In the genomic region with DNA sequence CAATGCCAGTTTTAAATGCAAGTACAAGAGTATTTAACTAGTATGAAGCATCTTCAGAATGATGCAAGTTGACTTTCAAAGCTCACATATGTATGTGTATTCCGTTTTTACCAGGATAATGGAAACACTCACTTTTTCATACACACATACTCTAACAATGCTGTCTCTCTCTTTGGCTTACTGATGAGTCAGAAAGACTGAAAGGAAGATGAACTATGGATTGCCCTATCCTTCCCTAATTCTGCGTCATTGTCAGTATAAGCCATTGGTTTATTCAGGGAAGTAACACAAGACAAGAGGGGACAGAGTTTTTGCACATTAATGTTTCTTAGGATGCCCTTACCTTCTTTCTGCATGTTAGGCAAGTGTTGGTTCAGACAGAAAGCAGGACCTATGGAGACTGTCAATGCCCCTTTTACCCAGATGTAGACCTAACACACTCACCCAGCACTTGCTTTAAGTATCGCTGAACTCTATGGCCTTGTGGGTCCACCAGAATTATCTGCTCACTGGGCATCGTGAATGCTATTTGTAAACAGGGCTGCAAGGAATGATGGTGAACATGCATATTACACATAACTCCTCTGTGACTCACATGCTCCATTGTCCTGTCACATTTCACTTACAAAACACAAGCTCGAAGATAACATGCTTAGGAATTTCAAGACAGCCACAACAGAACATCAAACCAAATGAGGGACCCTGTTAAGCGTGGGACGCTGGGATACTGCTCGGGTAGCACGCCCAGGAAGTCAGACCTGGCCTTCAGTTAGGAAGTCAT, we compare ENCODE assay signal across 22 cellular contexts. TPM values are rescaled to one million over a fixed set of nuclear protein-coding genes. Genes with fewer than 3 reads are reported as not detected.
DNase-seq lines count a peak whose midpoint lies in the region; ATAC-seq, FAIRE-seq and TF ChIP-seq lines count a peak whose summit lies in the region.
"Had no signal": no experiment of that assay in that cellular context is flagged by ENCODE, and none has a peak within 500 bp of the region (broad histone marks: within the 10 kb centered on the region; RNA-seq: fewer than 3 reads in every experiment).

No MANE protein-coding gene starts in this region.

- H2AK5ac ChIP-seq in IMR-90 (ENCODE audit: low read depth, low read length), result no peak overlapping the region

- H3K9me2 ChIP-seq in hepatocyte (replicated peaks; ENCODE audit: insufficient read depth) (no peaks in the 10 kb centered on the region), OCI-LY7 (ENCODE audit: insufficient read depth, low read length) (no peaks in the 10 kb centered on the region)

- no peak overlapping the region for H3K14ac ChIP-seq in IMR-90 (replicated peaks; ENCODE audit: low read depth, low read length)

- no peak overlapping the region for H3K4ac ChIP-seq in IMR-90 (ENCODE audit: low read depth, low read length)

- H2BK5ac ChIP-seq in IMR-90 (ENCODE audit: low read depth, low read length, poor library complexity, severe bottlenecking), result no peak overlapping the region

- CTCF ChIA-PET in IMR-90 (lab: Yijun Ruan, JAX), result interaction anchor here (0.7 to 1.4 kb wide), 4 partner anchors 10 to 21 kb away, joined by 3 to 4 read pairs (median 3); no protein-coding TSS in a partner anchor
- CTCF ChIA-PET in OCI-LY7 (lab: Charles Lee; ENCODE audit: unreplicated experiment), result no interaction called here

- DNase-seq in AG08395 (ENCODE audit: low spot score) (peak; percentile 26), IMR-90 (peak; percentile 68), astrocyte (ENCODE audit: low read depth) (peak; percentile 92), hepatocyte (ENCODE audit: low spot score) (peak; percentile 22), amygdala (lab: John Stamatoyannopoulos, UW) (no peak), NCI-H128 (lab: John Stamatoyannopoulos, UW; ENCODE audit: unreplicated experiment) (no peak), SJCRH30 (no peak), OCI-LY7 (ENCODE audit: low spot score) (no peak)
- DNase-seq: activated CD4-positive, alpha-beta T cell treated with anti-CD3 and anti-CD28 coated beads for 1 hour; GF-D8; H9; head of caudate nucleus; kidney glomerular epithelial cell; mucosa of descending colon; ovary; stimulated activated naive CD4-positive, alpha-beta T cell; upper lobe of right lung had no signal

- peak; percentile 5 for FAIRE-seq in astrocyte (lab: Jason Lieb, UNC)
- FAIRE-seq: RCC 7860 had no signal

- no TSS peak for BruUV-seq in IMR-90 (replicated peaks; lab: Mats Ljungman, UMichigan)
- no TSS peak for BruUV-seq in OCI-LY7 (replicated peaks; lab: Mats Ljungman, UMichigan)

- no peaks in the 10 kb centered on the region for H3K9me3 ChIP-seq in IMR-90 (ENCODE audit: control insufficient read depth, insufficient read depth, low read length)
- no peaks in the 10 kb centered on the region for H3K9me3 ChIP-seq in astrocyte (ENCODE audit: insufficient read depth, low read depth, low read length)
- no peaks in the 10 kb centered on the region for H3K9me3 ChIP-seq in hepatocyte (ENCODE audit: low read depth)
- no peaks in the 10 kb centered on the region for H3K9me3 ChIP-seq in SJCRH30 (replicated peaks)
- no peaks in the 10 kb centered on the region for H3K9me3 ChIP-seq in OCI-LY7 (ENCODE audit: low read length)
- H3K9me3 ChIP-seq: mucosa of descending colon, ovary, upper lobe of right lung had no signal

- no peaks in the 10 kb centered on the region for H4K20me1 ChIP-seq in IMR-90 (ENCODE audit: insufficient read depth, low read length)
- H4K20me1 ChIP-seq in astrocyte (ENCODE audit: insufficient read depth, low read length), result no peaks in the 10 kb centered on the region
- no peaks in the 10 kb centered on the region for H4K20me1 ChIP-seq in hepatocyte (ENCODE audit: insufficient read depth, poor library complexity, severe bottlenecking)
- no peaks in the 10 kb centered on the region for H4K20me1 ChIP-seq in OCI-LY7 (ENCODE audit: insufficient read depth, low read length)

- peak overlapping the region; percentile 5; the same call in 1 of the 2 replicates for H2BK20ac ChIP-seq in IMR-90 (ENCODE audit: low read depth, low read length)

- peak overlapping the region; percentile 88 for H2AK9ac ChIP-seq in IMR-90 (replicated peaks; ENCODE audit: low read depth, low read length, poor library complexity)

- H3K27ac ChIP-seq in IMR-90 (ENCODE audit: insufficient read depth, low read length) (no peak overlapping the region), astrocyte (ENCODE audit: low read depth, low read length) (no peak overlapping the region), hepatocyte (no peak overlapping the region), SJCRH30 (no peak overlapping the region), OCI-LY7 (ENCODE audit: low read depth, low read length, poor library complexity, severe bottlenecking) (no peak overlapping the region)
- H3K27ac ChIP-seq: ovary, upper lobe of right lung had no signal

- peak overlapping the region; percentile 83 for H3K27ac Mint-ChIP-seq in astrocyte (ENCODE audit: unreplicated experiment)
- H3K27ac Mint-ChIP-seq: activated naive CD4-positive, alpha-beta T cell treated with anti-CD3 and anti-CD28 coated beads, Interleukin-2, amount 50 U/mL, for 24 hours; H9 had no signal

- H3K18ac ChIP-seq in IMR-90 (ENCODE audit: low read depth, low read length), result no peak overlapping the region

- H3K27me3 Mint-ChIP-seq in astrocyte (ENCODE audit: low read depth, unreplicated experiment), result no peaks in the 10 kb centered on the region

- H3K9me3 Mint-ChIP-seq in astrocyte (ENCODE audit: unreplicated experiment), result no peaks in the 10 kb centered on the region
- H3K9me3 Mint-ChIP-seq: H9 had no signal

- dilution Hi-C loops in IMR-90 (cut with HindIII; ENCODE audit: low sequenced_read_pairs, unreplicated experiment), result no loop called here

- H3K4me3 Mint-ChIP-seq in astrocyte (ENCODE audit: unreplicated experiment), result no peak overlapping the region
- H3K4me3 Mint-ChIP-seq: activated naive CD4-positive, alpha-beta T cell treated with anti-CD3 and anti-CD28 coated beads, Interleukin-2, amount 50 U/mL, for 24 hours; H9 had no signal

- intact Hi-C loops in IMR-90 (cut with micrococcal nuclease) (no loop called here), OCI-LY7 (cut with micrococcal nuclease; ENCODE audit: unreplicated experiment) (no loop called here)

- H3K9me1 ChIP-seq in IMR-90 (ENCODE audit: insufficient read depth, low read length), result peaks cover 15% of the 10 kb centered on the region

- peak; percentile 53 for ATAC-seq in IMR-90 (ENCODE audit: low read depth)
- ATAC-seq: mucosa of descending colon, upper lobe of right lung had no signal

- H3K79me1 ChIP-seq in IMR-90 (ENCODE audit: low read depth in 1 of 2, low read length in 2 of 2), result no peaks in the 10 kb centered on the region

- H3K36me3 ChIP-seq in IMR-90 (ENCODE audit: control insufficient read depth, insufficient read depth, low read length), result no peaks in the 10 kb centered on the region
- H3K36me3 ChIP-seq in astrocyte (ENCODE audit: insufficient read depth, low read length), result no peaks in the 10 kb centered on the region
- no peaks in the 10 kb centered on the region for H3K36me3 ChIP-seq in hepatocyte (replicated peaks; ENCODE audit: insufficient read depth, low read depth)
- H3K36me3 ChIP-seq in SJCRH30, result no peaks in the 10 kb centered on the region
- no peaks in the 10 kb centered on the region for H3K36me3 ChIP-seq in OCI-LY7 (ENCODE audit: insufficient read depth, low read length)
- H3K36me3 ChIP-seq: ovary, upper lobe of right lung had no signal

- H3K79me2 ChIP-seq in astrocyte (ENCODE audit: insufficient read depth, low read length) (no peaks in the 10 kb centered on the region), hepatocyte (no peaks in the 10 kb centered on the region), OCI-LY7 (ENCODE audit: insufficient read depth, low read depth, low read length) (no peaks in the 10 kb centered on the region)

- in situ Hi-C loops in IMR-90 (cut with MboI; ENCODE audit: low sequenced_read_pairs), result no loop called here

- no peak overlapping the region; the same call in 1 of the 2 replicates for H2BK120ac ChIP-seq in IMR-90 (ENCODE audit: low read depth, low read length)

- no peak overlapping the region for H4K5ac ChIP-seq in IMR-90 (ENCODE audit: low read depth, low read length)

- H3K27me3 ChIP-seq in IMR-90 (ENCODE audit: control insufficient read depth, insufficient read depth, low read length), result peaks cover 4% of the 10 kb centered on the region
- no peaks in the 10 kb centered on the region for H3K27me3 ChIP-seq in astrocyte (ENCODE audit: insufficient read depth, low read length)
- no peaks in the 10 kb centered on the region for H3K27me3 ChIP-seq in hepatocyte
- no peaks in the 10 kb centered on the region; the same call in 1 of the 2 replicates for H3K27me3 ChIP-seq in SJCRH30
- H3K27me3 ChIP-seq: ovary, upper lobe of right lung had no signal

- H3K36me3 Mint-ChIP-seq in astrocyte (ENCODE audit: low read depth, unreplicated experiment), result no peaks in the 10 kb centered on the region
- H3K36me3 Mint-ChIP-seq: activated naive CD4-positive, alpha-beta T cell treated with anti-CD3 and anti-CD28 coated beads, Interleukin-2, amount 50 U/mL, for 24 hours had no signal

- 83% methylated on average over 1 of the region's 9 CpGs; no CpG with 5 or more reads in 1 of the 2 experiments for WGBS in IMR-90 (ENCODE audit: extremely low coverage in 2 of 2, insufficient read length in 1 of 2), 2 experiments
- 73% methylated on average over 9 of the region's 9 CpGs for WGBS in hepatocyte (ENCODE audit: low lambda C conversion rate, missing lambda C conversion rate)

- peaks cover 44% of the 10 kb centered on the region for H3K4me1 Mint-ChIP-seq in astrocyte (ENCODE audit: low read depth, unreplicated experiment)
- H3K4me1 Mint-ChIP-seq: activated naive CD4-positive, alpha-beta T cell treated with anti-CD3 and anti-CD28 coated beads, Interleukin-2, amount 50 U/mL, for 24 hours had no signal

- no peak overlapping the region for H4K91ac ChIP-seq in IMR-90 (ENCODE audit: insufficient read depth, low read depth, low read length)

- peaks cover 9% of the 10 kb centered on the region for H3K4me1 ChIP-seq in IMR-90 (ENCODE audit: control insufficient read depth, insufficient read depth, low read length)
- peaks cover 23% of the 10 kb centered on the region for H3K4me1 ChIP-seq in astrocyte (ENCODE audit: insufficient read depth, low read length)
- H3K4me1 ChIP-seq in hepatocyte (ENCODE audit: insufficient read depth), result peaks cover 9% of the 10 kb centered on the region
- peaks cover 7% of the 10 kb centered on the region for H3K4me1 ChIP-seq in SJCRH30
- peaks cover 27% of the 10 kb centered on the region for H3K4me1 ChIP-seq in OCI-LY7 (ENCODE audit: insufficient read depth, low read length, poor library complexity, severe bottlenecking)
- H3K4me1 ChIP-seq: upper lobe of right lung had no signal

- no peak overlapping the region for H3K4me3 ChIP-seq in IMR-90 (ENCODE audit: insufficient read depth, low read depth, low read length)
- no peak overlapping the region for H3K4me3 ChIP-seq in astrocyte (ENCODE audit: insufficient read depth, low read depth, low read length)
- H3K4me3 ChIP-seq in hepatocyte, result no peak overlapping the region
- H3K4me3 ChIP-seq in SJCRH30, result no peak overlapping the region
- no peak overlapping the region for H3K4me3 ChIP-seq in OCI-LY7 (ENCODE audit: low read depth, low read length, poor library complexity, severe bottlenecking)
- H3K4me3 ChIP-seq: mucosa of descending colon, ovary, upper lobe of right lung had no signal

- TF ChIP-seq CTCF in IMR-90 (conservative IDR thresholded peaks at IDR 0.05; ENCODE audit: low read depth, low read length) (no peak), astrocyte (IDR thresholded peaks at IDR 0.05; ENCODE audit: insufficient read depth, low read depth, low read length) (no peak), hepatocyte (IDR thresholded peaks at IDR 0.05; ENCODE audit: poor library complexity) (no peak), OCI-LY7 (conservative IDR thresholded peaks at IDR 0.05; ENCODE audit: low read length) (no peak)

- H2BK15ac ChIP-seq in IMR-90 (ENCODE audit: low read depth, low read length), result no peak overlapping the region

- POLR2A ChIA-PET in IMR-90 (lab: Charles Lee; ENCODE audit: unreplicated experiment) (no interaction called here), OCI-LY7 (lab: Charles Lee) (interaction anchor here (1.8 kb wide), 1 partner anchor 10 kb away, joined by 10 read pairs; no protein-coding TSS in a partner anchor)

- no peak for TF ChIP-seq RAD21 in IMR-90 (IDR thresholded peaks at IDR 0.05; ENCODE audit: low read length)

- no peak overlapping the region; the same call in 1 of the 2 replicates for H3K23ac ChIP-seq in IMR-90 (ENCODE audit: low read depth, low read length)

- no peak for TF ChIP-seq POLR2A in IMR-90 (IDR thresholded peaks at IDR 0.05; ENCODE audit: low read depth, low read length)

- H2AFZ ChIP-seq in IMR-90 (replicated peaks; ENCODE audit: low read length, poor library complexity) (peak overlapping the region; percentile 79), astrocyte (ENCODE audit: low read depth, low read length) (no peak overlapping the region), hepatocyte (no peak overlapping the region), OCI-LY7 (ENCODE audit: low read length) (no peak overlapping the region)

- no peak overlapping the region for H3K9ac ChIP-seq in IMR-90 (ENCODE audit: low read depth, low read length)
- H3K9ac ChIP-seq in astrocyte (ENCODE audit: low read length), result no peak overlapping the region

- H3K4me2 ChIP-seq in IMR-90 (ENCODE audit: low read depth, low read length), result peak overlapping the region; percentile 57
- H3K4me2 ChIP-seq in astrocyte (ENCODE audit: low read length), result peak overlapping the region; percentile 40
- H3K4me2 ChIP-seq in hepatocyte, result no peak overlapping the region
- H3K4me2 ChIP-seq in OCI-LY7 (ENCODE audit: low read length), result no peak overlapping the region

- H4K8ac ChIP-seq in IMR-90 (ENCODE audit: low read depth in 2 of 2, low read length in 2 of 2), result 0 out of 4 replicates have a peak overlapping the region, but pooled peaks of 1 of the 2 experiments have one; percentile 7

- peak overlapping the region; percentile 52; the same call in 1 of the 2 replicates for H3K56ac ChIP-seq in IMR-90 (ENCODE audit: extremely low read depth, insufficient read depth, low read length)

RNA-seq across cellular contexts. Expression of gene OXGR1, which starts 10.0 kb away (rescaled TPM):
- total RNA-seq in IMR-90 (2012; rRNA removed) (not detected in 2 replicates), astrocyte (0.36 and 0.39 TPM in 2 replicates), hepatocyte (0.63 and 0.88 TPM in 2 replicates), OCI-LY7 (2022) (not detected in 2 replicates)
- polyA plus RNA-seq in IMR-90 (2012; rRNA removed) (not detected in 2 replicates), hepatocyte (0.60 TPM in 1 of 2 replicates, not detected in the other)
- polyA plus RNA-seq in IMR-90 (2012; cell fraction: cytosol; rRNA removed), result not detected in 2 replicates
- polyA plus RNA-seq in IMR-90 (2012; cell fraction: nucleus; rRNA removed; ENCODE audit: low replicate concordance), result not detected in 2 replicates
- total RNA-seq in SJCRH30 (2014; rRNA removed; shearing (Covaris generic)), result not detected in 2 replicates
- not detected in 2 replicates for total RNA-seq in OCI-LY7 (2014; rRNA removed; shearing (Covaris generic))
- total RNA-seq: A673; chondrocyte; H9; T-helper 2 cell treated with Interferon-gamma antibody and Interleukin-4, amounts not matched to agents 100 ng/mL and 5 ng/mL, for 36 hours had no signal

Comparison
In these comparisons a context has a peak if more than half of its experiments do, and no peak if none do; other contexts are left out.
1. DNase-seq: peak in AG08395 (single experiment), IMR-90 (single experiment), astrocyte (single experiment) and hepatocyte (single experiment); none in amygdala (0 of 56), NCI-H128 (single experiment), SJCRH30 (0 of 2) and OCI-LY7 (single experiment).
2. H3K4me2 ChIP-seq: peak in IMR-90 (single experiment) and astrocyte (single experiment); none in hepatocyte (single experiment) and OCI-LY7 (single experiment).